In genomic region chr9:35696520-35697215, GRCh38 we compare ENCODE assay signal across 8 cellular contexts. TPM values are rescaled to one million over a fixed set of nuclear protein-coding genes. Genes with fewer than 3 reads are reported as not detected.
DNase-seq lines count a peak whose midpoint lies in the region; ATAC-seq, FAIRE-seq and TF ChIP-seq lines count a peak whose summit lies in the region.

No MANE protein-coding gene starts in this region.

- FAIRE-seq in endothelial cell of umbilical vein (lab: Jason Lieb, UNC) = peak; percentile 81

- intact Hi-C loops in endothelial cell of umbilical vein (cut with micrococcal nuclease) = loop anchor here (1.0 kb wide), 2 partner anchors 38 to 49 kb away; partner anchors contain the start of genes CCDC107 and RMRP

- no peak overlapping the region for H2AFZ ChIP-seq in endothelial cell of umbilical vein (ENCODE audit: low read depth, low read length)

- peak; percentile 93 for ATAC-seq in activated CD8-positive, alpha-beta T cell treated with anti-CD3 and anti-CD28 coated beads, Interleukin-2, amount 10 ng/mL, durations not matched to agents 7 days and 5 days
- peak; percentile 90 to 94 for ATAC-seq in naive B cell (ENCODE audit: low read depth in 2 of 2)

- no peaks in the 10 kb centered on the region for H4K20me1 ChIP-seq in endothelial cell of umbilical vein (replicated peaks; ENCODE audit: control insufficient read depth, extremely low read depth, insufficient read depth, low read length)

- peaks cover 9% of the 10 kb centered on the region for H3K4me1 Mint-ChIP-seq in activated CD8-positive, alpha-beta T cell treated with anti-CD3 and anti-CD28 coated beads, Interleukin-2, amount 10 ng/mL, durations not matched to agents 7 days and 5 days (ENCODE audit: low read depth)
- peaks cover 5 to 23% (median 14%) of the 10 kb centered on the region in 3 donors for H3K4me1 Mint-ChIP-seq in naive B cell

- no peak overlapping the region for H3K4me3 Mint-ChIP-seq in activated CD8-positive, alpha-beta T cell treated with anti-CD3 and anti-CD28 coated beads, Interleukin-2, amount 10 ng/mL, durations not matched to agents 7 days and 5 days
- peak overlapping the region in 1 of 8 donors; percentile 37 for H3K4me3 Mint-ChIP-seq in naive B cell

- CTCF ChIA-PET in activated CD8-positive, alpha-beta T cell treated with anti-CD3 and anti-CD28 coated beads, Interleukin-2, amount 10 ng/mL, durations not matched to agents 7 days and 5 days (lab: Charles Lee) = interaction anchor here (0.6 to 7.1 kb wide), 41 partner anchors 9 to 594 kb away, joined by 3 to 209 read pairs (median 7); partner anchors contain the start of genes ARHGEF39, CA9, CCDC107 and CD72
- CTCF ChIA-PET in endothelial cell of umbilical vein (lab: Charles Lee) = interaction anchor here (0.7 to 13.5 kb wide), 36 partner anchors 9 to 216 kb away, joined by 3 to 227 read pairs (median 6); partner anchors contain the start of genes ARHGEF39, CA9, CCDC107 and CREB3

- no peak overlapping the region for H3K4me2 ChIP-seq in endothelial cell of umbilical vein (ENCODE audit: insufficient read depth, low read length)

- DNase-seq in NCI-H1694 treated with DMSO at 0.1 percent for 48 hours (lab: John Stamatoyannopoulos, UW) = peak; percentile 38
- DNase-seq in NCI-H1694 (lab: John Stamatoyannopoulos, UW) = no peak
- DNase-seq in HAP-1 (ENCODE audit: low spot score in 2 of 2) = peak; percentile 34 to 75
- DNase-seq in NCI-H226 = peak; percentile 11
- DNase-seq in activated CD8-positive, alpha-beta T cell treated with anti-CD3 and anti-CD28 coated beads, Interleukin-2, amount 10 ng/mL, durations not matched to agents 7 days and 5 days = peak; percentile 70
- DNase-seq in endothelial cell of umbilical vein (ENCODE audit: low read depth, low spot score) = peak; percentile 59
- peak; percentile 57 for DNase-seq in naive B cell
- DNase-seq in suprapubic skin (ENCODE audit: low spot score in 2 of 2) = no peak

- in situ Hi-C loops in HAP-1 (cut with MboI; ENCODE audit: low sequenced_read_pairs) = no loop called here

- H3K36me3 ChIP-seq in HAP-1 (replicated peaks) = peaks cover 58% of the 10 kb centered on the region
- peaks cover 42 to 53% of the 10 kb centered on the region in 2 experiments for H3K36me3 ChIP-seq in endothelial cell of umbilical vein (ENCODE audit: control insufficient read depth in 2 of 2, extremely low read depth in 1 of 2, insufficient read depth in 2 of 2, low read length in 2 of 2)
- H3K36me3 ChIP-seq in suprapubic skin = peaks cover 53% of the 10 kb centered on the region

- TF ChIP-seq POLR2A in endothelial cell of umbilical vein (IDR thresholded peaks at IDR 0.05; ENCODE audit: low read depth, low read length) (peak; percentile 30), suprapubic skin (IDR thresholded peaks at IDR 0.05) (no peak)

- H3K4me3 ChIP-seq in HAP-1 (no peak overlapping the region), endothelial cell of umbilical vein (replicated peaks in 1 of 3; ENCODE audit: insufficient read depth in 1 of 3, low read depth in 1 of 3, low read length in 3 of 3) (no peak overlapping the region), suprapubic skin (no peak overlapping the region)

- no peaks in the 10 kb centered on the region for H3K9me1 ChIP-seq in endothelial cell of umbilical vein (replicated peaks; ENCODE audit: control insufficient read depth, extremely low read depth, insufficient read depth, low read length)

- H3K27me3 ChIP-seq in HAP-1 (ENCODE audit: low read depth) = no peaks in the 10 kb centered on the region
- H3K27me3 ChIP-seq in endothelial cell of umbilical vein (ENCODE audit: control insufficient read depth in 2 of 2, insufficient read depth in 2 of 2, low read length in 2 of 2) = no peaks in the 10 kb centered on the region
- no peaks in the 10 kb centered on the region for H3K27me3 ChIP-seq in suprapubic skin

- no peak overlapping the region for H3K9ac ChIP-seq in endothelial cell of umbilical vein (replicated peaks; ENCODE audit: extremely low read depth, insufficient read depth, low read length)

- peaks cover 5% of the 10 kb centered on the region for H3K36me3 Mint-ChIP-seq in activated CD8-positive, alpha-beta T cell treated with anti-CD3 and anti-CD28 coated beads, Interleukin-2, amount 10 ng/mL, durations not matched to agents 7 days and 5 days (ENCODE audit: low read depth)
- H3K36me3 Mint-ChIP-seq in naive B cell = peaks cover 0 to 14% of the 10 kb centered on the region in 2 donors

- peak; percentile 91 for TF ChIP-seq EP300 in suprapubic skin (IDR thresholded peaks at IDR 0.05)

- dilution Hi-C loops in endothelial cell of umbilical vein (cut with MboI; ENCODE audit: extremely low pct_ligation_motif_present, low sequenced_read_pairs) = no loop called here

- peak overlapping the region; percentile 52 for H3K27ac Mint-ChIP-seq in activated CD8-positive, alpha-beta T cell treated with anti-CD3 and anti-CD28 coated beads, Interleukin-2, amount 10 ng/mL, durations not matched to agents 7 days and 5 days
- peak overlapping the region in 3 of 6 donors; percentile 20 to 81 (median 81) for H3K27ac Mint-ChIP-seq in naive B cell

- TF ChIP-seq CTCF in endothelial cell of umbilical vein (IDR thresholded peaks at IDR 0.05; ENCODE audit: extremely low read depth in 1 of 2, insufficient read depth in 1 of 2, low read depth in 1 of 2, low read length in 2 of 2) = peak; percentile 86 to 94
- peak; percentile 32 to 87 for TF ChIP-seq CTCF in suprapubic skin (IDR thresholded peaks at IDR 0.05)

- H3K27me3 Mint-ChIP-seq in activated CD8-positive, alpha-beta T cell treated with anti-CD3 and anti-CD28 coated beads, Interleukin-2, amount 10 ng/mL, durations not matched to agents 7 days and 5 days (ENCODE audit: low read depth) = no peaks in the 10 kb centered on the region
- no peaks in the 10 kb centered on the region for H3K27me3 Mint-ChIP-seq in naive B cell

- no peaks in the 10 kb centered on the region for H3K9me3 ChIP-seq in HAP-1
- no peaks in the 10 kb centered on the region for H3K9me3 ChIP-seq in endothelial cell of umbilical vein (replicated peaks; ENCODE audit: control insufficient read depth, insufficient read depth, low read length)
- H3K9me3 ChIP-seq in suprapubic skin = no peaks in the 10 kb centered on the region

- peaks cover 6% of the 10 kb centered on the region; the same call in 1 of the 2 replicates for H3K4me1 ChIP-seq in HAP-1
- H3K4me1 ChIP-seq in endothelial cell of umbilical vein (ENCODE audit: control insufficient read depth, extremely low read depth, insufficient read depth, low read length) = no peaks in the 10 kb centered on the region
- H3K4me1 ChIP-seq in suprapubic skin = peaks cover 20% of the 10 kb centered on the region

- H3K9me3 Mint-ChIP-seq in activated CD8-positive, alpha-beta T cell treated with anti-CD3 and anti-CD28 coated beads, Interleukin-2, amount 10 ng/mL, durations not matched to agents 7 days and 5 days (ENCODE audit: insufficient read depth) = no peaks in the 10 kb centered on the region
- no peaks in the 10 kb centered on the region for H3K9me3 Mint-ChIP-seq in naive B cell

- POLR2A ChIA-PET in activated CD8-positive, alpha-beta T cell treated with anti-CD3 and anti-CD28 coated beads, Interleukin-2, amount 10 ng/mL, durations not matched to agents 7 days and 5 days (lab: Charles Lee) = interaction anchor here (1.0 to 1.6 kb wide), 6 partner anchors 12 to 93 kb away, joined by 3 to 9 read pairs (median 4); partner anchors contain the start of genes CREB3 and TLN1
- POLR2A ChIA-PET in endothelial cell of umbilical vein (lab: Charles Lee) = interaction anchor here (1.4 kb wide), 1 partner anchor 31 kb away, joined by 6 read pairs; no protein-coding TSS in a partner anchor

- 38% methylated on average over 9 of the region's 9 CpGs for WGBS in suprapubic skin

- no peak overlapping the region for H3K27ac ChIP-seq in endothelial cell of umbilical vein (ENCODE audit: insufficient read depth, low read depth, low read length)
- H3K27ac ChIP-seq in suprapubic skin = peak overlapping the region; percentile 52

- BruUV-seq in endothelial cell of umbilical vein (replicated peaks; lab: Mats Ljungman, UMichigan) = no TSS peak

- no peaks in the 10 kb centered on the region for H3K79me2 ChIP-seq in endothelial cell of umbilical vein (ENCODE audit: control insufficient read depth, insufficient read depth, low read length)

RNA-seq across cellular contexts. Expression of gene TPM2, which starts 6.9 kb away (rescaled TPM):
- 10 to 100 TPM; 12.0 to 12.8 TPM for total RNA-seq in activated CD8-positive, alpha-beta T cell treated with anti-CD3 and anti-CD28 coated beads, Interleukin-2, amount 10 ng/mL, durations not matched to agents 7 days and 5 days
- 257 and 279 TPM in 2 replicates for total RNA-seq in endothelial cell of umbilical vein
- 103 and 144 TPM in 2 replicates for polyA plus RNA-seq in endothelial cell of umbilical vein
- polyA plus RNA-seq in endothelial cell of umbilical vein (2011; cell fraction: cytosol; rRNA removed) = 218 and 224 TPM in 2 replicates
- 411 and 541 TPM in 2 replicates for polyA plus RNA-seq in endothelial cell of umbilical vein (2011; cell fraction: nucleus; rRNA removed)
- 291 and 315 TPM in 2 replicates for polyA plus RNA-seq in endothelial cell of umbilical vein (2012)
- polyA minus RNA-seq in endothelial cell of umbilical vein = 46.5 and 50.0 TPM in 2 replicates
- 104 TPM for polyA minus RNA-seq in endothelial cell of umbilical vein (2011; cell fraction: cytosol; rRNA and poly(A)+ RNA removed)
- polyA minus RNA-seq in endothelial cell of umbilical vein (2011; cell fraction: nucleus; rRNA and poly(A)+ RNA removed) = 33.1 and 61.4 TPM in 2 replicates
- polyA plus RNA-seq in naive B cell (ENCODE audit: low read depth in 6 of 6) = under 1 TPM in 1 of 6 donors, not detected in 5; 0.52 TPM
- 100 to 1,000 TPM in 1 of 4 donors, 10 to 100 TPM in 3; 40.6 to 105 (median 56.7) TPM for total RNA-seq in suprapubic skin

RNA-seq across cellular contexts. Expression of gene CA9, which starts 22.9 kb away (rescaled TPM):
- 1 to 10 TPM in 1 of 2 experiments, under 1 TPM in 1; 0.50 to 1.3 TPM for total RNA-seq in activated CD8-positive, alpha-beta T cell treated with anti-CD3 and anti-CD28 coated beads, Interleukin-2, amount 10 ng/mL, durations not matched to agents 7 days and 5 days
- 0.42 TPM in 1 of 2 replicates, not detected in the other for total RNA-seq in endothelial cell of umbilical vein
- polyA plus RNA-seq in endothelial cell of umbilical vein = 0.18 and 0.21 TPM in 2 replicates
- 0.08 and 0.25 TPM in 2 replicates for polyA plus RNA-seq in endothelial cell of umbilical vein (2011; cell fraction: cytosol; rRNA removed)
- polyA plus RNA-seq in endothelial cell of umbilical vein (2011; cell fraction: nucleus; rRNA removed) = not detected in 2 replicates
- polyA plus RNA-seq in endothelial cell of umbilical vein (2012) = 0.41 TPM in 1 of 2 replicates, not detected in the other
- polyA minus RNA-seq in endothelial cell of umbilical vein = not detected in 2 replicates
- 20.0 TPM for polyA minus RNA-seq in endothelial cell of umbilical vein (2011; cell fraction: cytosol; rRNA and poly(A)+ RNA removed)
- polyA minus RNA-seq in endothelial cell of umbilical vein (2011; cell fraction: nucleus; rRNA and poly(A)+ RNA removed) = 1.2 TPM in 1 of 2 replicates, not detected in the other
- polyA plus RNA-seq in naive B cell (ENCODE audit: low read depth in 6 of 6) = not detected
- 1 to 10 TPM in 3 of 4 donors, not detected in 1; 2.1 to 5.7 (median 2.8) TPM for total RNA-seq in suprapubic skin

RNA-seq across cellular contexts. Expression of gene ARHGEF39, which starts 31.7 kb away (rescaled TPM):
- total RNA-seq in activated CD8-positive, alpha-beta T cell treated with anti-CD3 and anti-CD28 coated beads, Interleukin-2, amount 10 ng/mL, durations not matched to agents 7 days and 5 days = 10 to 100 TPM; 17.2 to 17.3 TPM
- 4.6 and 6.5 TPM in 2 replicates for total RNA-seq in endothelial cell of umbilical vein
- 4.0 and 4.7 TPM in 2 replicates for polyA plus RNA-seq in endothelial cell of umbilical vein
- 3.4 and 4.2 TPM in 2 replicates for polyA plus RNA-seq in endothelial cell of umbilical vein (2011; cell fraction: cytosol; rRNA removed)
- polyA plus RNA-seq in endothelial cell of umbilical vein (2011; cell fraction: nucleus; rRNA removed) = 9.2 and 12.3 TPM in 2 replicates
- polyA plus RNA-seq in endothelial cell of umbilical vein (2012) = 1.7 and 2.4 TPM in 2 replicates
- 3.1 and 6.5 TPM in 2 replicates for polyA minus RNA-seq in endothelial cell of umbilical vein
- 16.6 TPM for polyA minus RNA-seq in endothelial cell of umbilical vein (2011; cell fraction: cytosol; rRNA and poly(A)+ RNA removed)
- polyA minus RNA-seq in endothelial cell of umbilical vein (2011; cell fraction: nucleus; rRNA and poly(A)+ RNA removed) = 1.6 and 5.5 TPM in 2 replicates
- 1 to 10 TPM in 5 of 6 donors, under 1 TPM in 1; 0.90 to 4.0 (median 2.4) TPM for polyA plus RNA-seq in naive B cell (ENCODE audit: low read depth in 6 of 6)
- 10 to 100 TPM in 1 of 4 donors, 1 to 10 TPM in 1, under 1 TPM in 2; 0.34 to 11.3 (median 1.9) TPM for total RNA-seq in suprapubic skin

RNA-seq across cellular contexts. Expression of gene TLN1, which starts 35.3 kb away (rescaled TPM):
- 100 to 1,000 TPM; 448 to 450 TPM for total RNA-seq in activated CD8-positive, alpha-beta T cell treated with anti-CD3 and anti-CD28 coated beads, Interleukin-2, amount 10 ng/mL, durations not matched to agents 7 days and 5 days
- total RNA-seq in endothelial cell of umbilical vein = 424 and 450 TPM in 2 replicates
- polyA plus RNA-seq in endothelial cell of umbilical vein = 120 and 137 TPM in 2 replicates
- polyA plus RNA-seq in endothelial cell of umbilical vein (2011; cell fraction: cytosol; rRNA removed) = 213 and 223 TPM in 2 replicates
- polyA plus RNA-seq in endothelial cell of umbilical vein (2011; cell fraction: nucleus; rRNA removed) = 252 and 278 TPM in 2 replicates
- polyA plus RNA-seq in endothelial cell of umbilical vein (2012) = 255 and 266 TPM in 2 replicates
- 647 and 685 TPM in 2 replicates for polyA minus RNA-seq in endothelial cell of umbilical vein
- 119 TPM for polyA minus RNA-seq in endothelial cell of umbilical vein (2011; cell fraction: cytosol; rRNA and poly(A)+ RNA removed)
- polyA minus RNA-seq in endothelial cell of umbilical vein (2011; cell fraction: nucleus; rRNA and poly(A)+ RNA removed) = 163 and 201 TPM in 2 replicates
- 100 to 1,000 TPM in 1 of 6 donors, 10 to 100 TPM in 5; 15.6 to 128 (median 42.4) TPM for polyA plus RNA-seq in naive B cell (ENCODE audit: low read depth in 6 of 6)
- total RNA-seq in suprapubic skin = 100 to 1,000 TPM; 126 to 179 (median 152) TPM

RNA-seq across cellular contexts. Expression of gene CREB3, which starts 35.8 kb away (rescaled TPM):
- total RNA-seq in activated CD8-positive, alpha-beta T cell treated with anti-CD3 and anti-CD28 coated beads, Interleukin-2, amount 10 ng/mL, durations not matched to agents 7 days and 5 days = 10 to 100 TPM; 21.6 to 21.7 TPM
- 36.4 and 39.8 TPM in 2 replicates for total RNA-seq in endothelial cell of umbilical vein
- polyA plus RNA-seq in endothelial cell of umbilical vein = 45.9 and 52.1 TPM in 2 replicates
- polyA plus RNA-seq in endothelial cell of umbilical vein (2011; cell fraction: cytosol; rRNA removed) = 32.2 and 36.2 TPM in 2 replicates
- 20.0 and 24.0 TPM in 2 replicates for polyA plus RNA-seq in endothelial cell of umbilical vein (2011; cell fraction: nucleus; rRNA removed)
- polyA plus RNA-seq in endothelial cell of umbilical vein (2012) = 45.9 and 48.2 TPM in 2 replicates
- polyA minus RNA-seq in endothelial cell of umbilical vein = 18.5 and 19.4 TPM in 2 replicates
- polyA minus RNA-seq in endothelial cell of umbilical vein (2011; cell fraction: cytosol; rRNA and poly(A)+ RNA removed) = 13.6 TPM
- polyA minus RNA-seq in endothelial cell of umbilical vein (2011; cell fraction: nucleus; rRNA and poly(A)+ RNA removed) = 7.0 and 9.1 TPM in 2 replicates
- 10 to 100 TPM; 24.8 to 41.0 (median 33.2) TPM for polyA plus RNA-seq in naive B cell (ENCODE audit: low read depth in 6 of 6)
- total RNA-seq in suprapubic skin = 10 to 100 TPM; 18.8 to 24.1 (median 23.1) TPM

Comparison
In these comparisons a context has a peak if more than half of its experiments do, and no peak if none do; other contexts are left out.
1. DNase-seq: peak in NCI-H1694 treated with DMSO at 0.1 percent for 48 hours (single experiment), HAP-1 (2 of 2), NCI-H226 (single experiment), activated CD8-positive, alpha-beta T cell treated with anti-CD3 and anti-CD28 coated beads, Interleukin-2, amount 10 ng/mL, durations not matched to agents 7 days and 5 days (single experiment), endothelial cell of umbilical vein (single experiment) and naive B cell (single experiment); none in NCI-H1694 (single experiment) and suprapubic skin (0 of 2).